Comparison of ENCODE assay signal across 13 cellular contexts in the genomic region with DNA sequence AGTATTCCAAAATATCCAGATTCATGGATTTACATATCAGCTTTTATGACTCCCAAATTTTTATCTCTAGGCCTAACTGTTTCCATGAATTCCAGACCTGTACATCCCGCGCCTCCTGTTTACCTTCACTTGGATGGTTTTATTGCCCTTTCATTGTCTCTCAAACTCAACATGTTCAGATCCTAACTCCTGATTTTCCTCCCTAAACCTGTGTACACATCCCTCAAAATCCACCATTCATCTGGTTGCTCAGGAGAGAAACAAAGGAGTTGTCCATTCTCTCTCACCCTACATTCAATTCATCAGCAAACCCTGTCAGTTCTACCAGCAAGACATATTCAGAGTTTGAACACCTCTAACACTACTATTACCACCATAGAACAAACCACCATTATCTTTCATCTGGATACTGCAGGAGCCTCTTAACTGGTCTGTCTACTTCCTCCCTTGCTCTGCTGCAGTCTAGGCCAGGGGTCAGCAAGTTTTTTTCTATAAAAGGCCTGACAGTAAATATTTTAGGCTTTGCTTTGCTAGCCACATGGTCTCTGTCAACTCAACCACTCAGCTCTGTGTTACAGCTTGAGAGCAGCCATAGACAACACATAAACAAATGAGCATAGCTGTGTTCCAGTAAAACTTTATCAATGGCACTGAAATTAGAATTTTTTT. TPM values are rescaled to one million over a fixed set of nuclear protein-coding genes. Genes with fewer than 3 reads are reported as not detected.
DNase-seq lines count a peak whose midpoint lies in the region; ATAC-seq and TF ChIP-seq lines count a peak whose summit lies in the region.
"Had no signal": no experiment of that assay in that cellular context is flagged by ENCODE, and none has a peak within 500 bp of the region (broad histone marks: within the 10 kb centered on the region; RNA-seq: fewer than 3 reads in every experiment).

No MANE protein-coding gene starts in this region.

- H3K36me3 Mint-ChIP-seq in activated naive CD4-positive, alpha-beta T cell treated with anti-CD3 and anti-CD28 coated beads, Interleukin-2, amount 50 U/mL, for 72 hours, result peaks cover 0 to 29% of the 10 kb centered on the region in 2 donors
- no peaks in the 10 kb centered on the region for H3K36me3 Mint-ChIP-seq in activated naive CD4-positive, alpha-beta T cell treated with anti-CD3 and anti-CD28 coated beads, Interleukin-2, amount 10 ng/mL, durations not matched to agents 7 days and 5 days
- peaks cover 2% of the 10 kb centered on the region for H3K36me3 Mint-ChIP-seq in activated naive CD8-positive, alpha-beta T cell treated with anti-CD3 and anti-CD28 coated beads for 36 hours

- no peaks in the 10 kb centered on the region for H3K36me3 ChIP-seq in uterus
- H3K36me3 ChIP-seq: thyroid gland had no signal

- H3K4me1 ChIP-seq in uterus, result no peaks in the 10 kb centered on the region

- peak overlapping the region; percentile 72 to 78 for H3K27ac ChIP-seq in uterus
- H3K27ac ChIP-seq: thyroid gland had no signal

- no peak overlapping the region for H3K4me3 Mint-ChIP-seq in activated naive CD4-positive, alpha-beta T cell treated with anti-CD3 and anti-CD28 coated beads, Interleukin-2, amount 10 ng/mL, durations not matched to agents 7 days and 5 days
- H3K4me3 Mint-ChIP-seq in activated naive CD8-positive, alpha-beta T cell treated with anti-CD3 and anti-CD28 coated beads for 36 hours, result no peak overlapping the region
- H3K4me3 Mint-ChIP-seq: GM23338, IgD-negative memory B cell had no signal

- H3K9me3 Mint-ChIP-seq in activated naive CD4-positive, alpha-beta T cell treated with anti-CD3 and anti-CD28 coated beads, Interleukin-2, amount 50 U/mL, for 72 hours, result peaks cover 3 to 13% of the 10 kb centered on the region in 2 donors
- no peaks in the 10 kb centered on the region for H3K9me3 Mint-ChIP-seq in activated naive CD4-positive, alpha-beta T cell treated with anti-CD3 and anti-CD28 coated beads, Interleukin-2, amount 10 ng/mL, durations not matched to agents 7 days and 5 days
- no peaks in the 10 kb centered on the region for H3K9me3 Mint-ChIP-seq in activated naive CD8-positive, alpha-beta T cell treated with anti-CD3 and anti-CD28 coated beads for 36 hours
- H3K9me3 Mint-ChIP-seq: GM23338, IgD-negative memory B cell had no signal

- intact Hi-C loops in uterus (cut with DNase I; ENCODE audit: low total_unique reads), result no loop called here

- H3K27me3 Mint-ChIP-seq in activated naive CD4-positive, alpha-beta T cell treated with anti-CD3 and anti-CD28 coated beads, Interleukin-2, amount 10 ng/mL, durations not matched to agents 7 days and 5 days, result peaks cover 3% of the 10 kb centered on the region
- peaks cover 9% of the 10 kb centered on the region for H3K27me3 Mint-ChIP-seq in activated naive CD8-positive, alpha-beta T cell treated with anti-CD3 and anti-CD28 coated beads for 36 hours

- peak overlapping the region; percentile 92 to 98 for H3K27ac Mint-ChIP-seq in activated naive CD4-positive, alpha-beta T cell treated with anti-CD3 and anti-CD28 coated beads, Interleukin-2, amount 50 U/mL, for 72 hours
- H3K27ac Mint-ChIP-seq in activated naive CD4-positive, alpha-beta T cell treated with anti-CD3 and anti-CD28 coated beads, Interleukin-2, amount 10 ng/mL, durations not matched to agents 7 days and 5 days, result no peak overlapping the region
- H3K27ac Mint-ChIP-seq in activated naive CD8-positive, alpha-beta T cell treated with anti-CD3 and anti-CD28 coated beads for 36 hours, result peak overlapping the region; percentile 94
- H3K27ac Mint-ChIP-seq: GM23338, IgD-negative memory B cell had no signal

- H3K4me1 Mint-ChIP-seq in activated naive CD4-positive, alpha-beta T cell treated with anti-CD3 and anti-CD28 coated beads, Interleukin-2, amount 10 ng/mL, durations not matched to agents 7 days and 5 days, result peaks cover 19% of the 10 kb centered on the region
- H3K4me1 Mint-ChIP-seq in activated naive CD8-positive, alpha-beta T cell treated with anti-CD3 and anti-CD28 coated beads for 36 hours, result peaks cover 36% of the 10 kb centered on the region
- H3K4me1 Mint-ChIP-seq: GM23338 had no signal

- no peaks in the 10 kb centered on the region for H3K9me3 ChIP-seq in uterus
- H3K9me3 ChIP-seq: thyroid gland had no signal

- H3K4me3 ChIP-seq in uterus, result no peak overlapping the region
- H3K4me3 ChIP-seq: GM23338, thyroid gland had no signal

- CTCF ChIA-PET in activated naive CD4-positive, alpha-beta T cell treated with anti-CD3 and anti-CD28 coated beads, Interleukin-2, amount 10 ng/mL, durations not matched to agents 7 days and 5 days (lab: Charles Lee), result interaction anchor here (1.0 to 2.1 kb wide), 3 partner anchors 15 to 115 kb away, joined by 3 to 5 read pairs (median 3); no protein-coding TSS in a partner anchor

- H3K27me3 ChIP-seq in uterus, result no peaks in the 10 kb centered on the region
- H3K27me3 ChIP-seq: thyroid gland had no signal

- peak in 1 of 2 donors; percentile 7 for DNase-seq in activated naive CD4-positive, alpha-beta T cell treated with anti-CD3 and anti-CD28 coated beads, Interleukin-2, amount 50 U/mL, for 72 hours (ENCODE audit: low spot score in 2 of 2)
- no peak for DNase-seq in activated naive CD4-positive, alpha-beta T cell treated with anti-CD3 and anti-CD28 coated beads, Interleukin-2, amount 10 ng/mL, durations not matched to agents 7 days and 5 days
- DNase-seq in activated naive CD8-positive, alpha-beta T cell treated with anti-CD3 and anti-CD28 coated beads for 36 hours, result no peak
- DNase-seq in left kidney (ENCODE audit: low read depth, low spot score), result peak; percentile 53
- no peak for DNase-seq in uterus
- DNase-seq in midbrain (lab: John Stamatoyannopoulos, UW), result no peak
- DNase-seq: left cardiac atrium, NCI-H2029 treated with DMSO at 0.1 percent for 48 hours, thyroid gland had no signal

- TF ChIP-seq POLR2A in uterus (IDR thresholded peaks at IDR 0.05), result no peak

- ATAC-seq in activated naive CD4-positive, alpha-beta T cell treated with anti-CD3 and anti-CD28 coated beads, Interleukin-2, amount 50 U/mL, for 72 hours, result no peak
- ATAC-seq in GM19455 (IDR thresholded peaks at IDR 0.05; ENCODE audit: unreplicated experiment), result no peak
- ATAC-seq in HG03039 (IDR thresholded peaks at IDR 0.05; ENCODE audit: unreplicated experiment), result no peak
- ATAC-seq: GM23338 had no signal

- TF ChIP-seq CTCF in uterus (IDR thresholded peaks at IDR 0.05), result no peak

RNA-seq across cellular contexts. Expression of a gene that starts 14.0 kb away (rescaled TPM):
- 1 to 10 TPM in 1 of 2 donors, under 1 TPM in 1; 0.71 to 6.1 TPM for total RNA-seq in activated naive CD4-positive, alpha-beta T cell treated with anti-CD3 and anti-CD28 coated beads, Interleukin-2, amount 50 U/mL, for 72 hours
- total RNA-seq in activated naive CD8-positive, alpha-beta T cell treated with anti-CD3 and anti-CD28 coated beads for 36 hours, result 1 to 10 TPM; 2.2 to 3.0 TPM
- total RNA-seq in uterus, result 1 to 10 TPM in 1 of 4 donors, under 1 TPM in 2, not detected in 1; 0.51 to 1.0 (median 0.55) TPM

RNA-seq across cellular contexts. Expression of a gene that starts 14.0 kb away (rescaled TPM):
- total RNA-seq in activated naive CD4-positive, alpha-beta T cell treated with anti-CD3 and anti-CD28 coated beads, Interleukin-2, amount 50 U/mL, for 72 hours, result 1 to 10 TPM in 1 of 2 donors, under 1 TPM in 1; 0.57 to 1.9 TPM
- 1 to 10 TPM in 1 of 2 experiments, under 1 TPM in 1; 0.82 to 1.1 TPM for total RNA-seq in activated naive CD8-positive, alpha-beta T cell treated with anti-CD3 and anti-CD28 coated beads for 36 hours
- 1 to 10 TPM in 1 of 4 donors, under 1 TPM in 1, not detected in 2; 0.46 to 2.8 TPM for total RNA-seq in uterus
- total RNA-seq: left cardiac atrium had no signal

RNA-seq across cellular contexts. Expression of a gene that starts 33.3 kb away (rescaled TPM):
- total RNA-seq in activated naive CD4-positive, alpha-beta T cell treated with anti-CD3 and anti-CD28 coated beads, Interleukin-2, amount 50 U/mL, for 72 hours, result 10 to 100 TPM in 1 of 2 donors, 1 to 10 TPM in 1; 9.5 to 23.2 TPM
- total RNA-seq in activated naive CD8-positive, alpha-beta T cell treated with anti-CD3 and anti-CD28 coated beads for 36 hours, result 10 to 100 TPM; 30.8 to 37.0 TPM
- total RNA-seq in uterus, result 10 to 100 TPM in 2 of 4 donors, 1 to 10 TPM in 2; 6.8 to 45.3 (median 17.1) TPM
